In genomic region chr2:239966029-239966847, GRCh38 we compare ENCODE assay signal across 24 cellular contexts. TPM values are rescaled to one million over a fixed set of nuclear protein-coding genes. Genes with fewer than 3 reads are reported as not detected.
DNase-seq lines count a peak whose midpoint lies in the region; ATAC-seq and TF ChIP-seq lines count a peak whose summit lies in the region.
"Had no signal": no experiment of that assay in that cellular context is flagged by ENCODE, and none has a peak within 500 bp of the region (broad histone marks: within the 10 kb centered on the region; RNA-seq: fewer than 3 reads in every experiment).

No MANE protein-coding gene starts in this region.

- peaks cover 48% of the 10 kb centered on the region for H3K36me3 Mint-ChIP-seq in activated CD4-positive, alpha-beta memory T cell treated with anti-CD3 and anti-CD28 coated beads, Interleukin-2, amount 10 ng/mL, durations not matched to agents 7 days and 5 days (ENCODE audit: low read depth)
- H3K36me3 Mint-ChIP-seq in activated CD4-positive, alpha-beta memory T cell treated with anti-CD3 and anti-CD28 coated beads for 36 hours, result peaks cover 45% of the 10 kb centered on the region

- peak overlapping the region; percentile 44 for H3K27ac ChIP-seq in suprapubic skin
- H3K27ac ChIP-seq: 22Rv1, ascending aorta, transverse colon had no signal

- H3K27ac Mint-ChIP-seq in activated CD4-positive, alpha-beta memory T cell treated with anti-CD3 and anti-CD28 coated beads, Interleukin-2, amount 10 ng/mL, durations not matched to agents 7 days and 5 days, result peak overlapping the region; percentile 32
- H3K27ac Mint-ChIP-seq in activated CD4-positive, alpha-beta memory T cell treated with anti-CD3 and anti-CD28 coated beads for 36 hours, result no peak overlapping the region
- H3K27ac Mint-ChIP-seq: activated naive CD4-positive, alpha-beta T cell treated with anti-CD3 and anti-CD28 coated beads, Interleukin-2, amount 50 U/mL, for 24 hours; activated T-cell treated with anti-CD3 and anti-CD28 coated beads, Interleukin-2, amount 50 U/mL, for 72 hours; progenitor cell of endocrine pancreas; T-cell had no signal

- H3K27me3 ChIP-seq in suprapubic skin, result no peaks in the 10 kb centered on the region
- H3K27me3 ChIP-seq: ascending aorta, transverse colon had no signal

- POLR2A ChIA-PET in activated CD4-positive, alpha-beta memory T cell treated with anti-CD3 and anti-CD28 coated beads, Interleukin-2, amount 10 ng/mL, durations not matched to agents 7 days and 5 days (lab: Charles Lee), result no interaction called here
- POLR2A ChIA-PET in activated CD4-positive, alpha-beta memory T cell treated with anti-CD3 and anti-CD28 coated beads for 36 hours (lab: Charles Lee), result no interaction called here

- peaks cover 61% of the 10 kb centered on the region for H3K36me3 ChIP-seq in suprapubic skin

- peaks cover 20% of the 10 kb centered on the region for H3K9me3 ChIP-seq in suprapubic skin

- TF ChIP-seq CTCF in suprapubic skin (IDR thresholded peaks at IDR 0.05), result no peak

- peaks cover 14% of the 10 kb centered on the region for H3K9me3 Mint-ChIP-seq in activated CD4-positive, alpha-beta memory T cell treated with anti-CD3 and anti-CD28 coated beads, Interleukin-2, amount 10 ng/mL, durations not matched to agents 7 days and 5 days
- peaks cover 18% of the 10 kb centered on the region for H3K9me3 Mint-ChIP-seq in activated CD4-positive, alpha-beta memory T cell treated with anti-CD3 and anti-CD28 coated beads for 36 hours

- no peaks in the 10 kb centered on the region for H3K27me3 Mint-ChIP-seq in activated CD4-positive, alpha-beta memory T cell treated with anti-CD3 and anti-CD28 coated beads, Interleukin-2, amount 10 ng/mL, durations not matched to agents 7 days and 5 days
- H3K27me3 Mint-ChIP-seq in activated CD4-positive, alpha-beta memory T cell treated with anti-CD3 and anti-CD28 coated beads for 36 hours, result no peaks in the 10 kb centered on the region
- H3K27me3 Mint-ChIP-seq: activated naive CD4-positive, alpha-beta T cell treated with anti-CD3 and anti-CD28 coated beads, Interleukin-2, amount 50 U/mL, for 24 hours; progenitor cell of endocrine pancreas; T-cell had no signal

- no peaks in the 10 kb centered on the region for H3K4me1 Mint-ChIP-seq in activated CD4-positive, alpha-beta memory T cell treated with anti-CD3 and anti-CD28 coated beads, Interleukin-2, amount 10 ng/mL, durations not matched to agents 7 days and 5 days
- no peaks in the 10 kb centered on the region for H3K4me1 Mint-ChIP-seq in activated CD4-positive, alpha-beta memory T cell treated with anti-CD3 and anti-CD28 coated beads for 36 hours (ENCODE audit: low read depth)
- H3K4me1 Mint-ChIP-seq: activated naive CD4-positive, alpha-beta T cell treated with anti-CD3 and anti-CD28 coated beads, Interleukin-2, amount 50 U/mL, for 24 hours; neural crest cell; T-cell had no signal

- H3K4me3 Mint-ChIP-seq in activated CD4-positive, alpha-beta memory T cell treated with anti-CD3 and anti-CD28 coated beads, Interleukin-2, amount 10 ng/mL, durations not matched to agents 7 days and 5 days, result no peak overlapping the region
- no peak overlapping the region for H3K4me3 Mint-ChIP-seq in activated CD4-positive, alpha-beta memory T cell treated with anti-CD3 and anti-CD28 coated beads for 36 hours
- H3K4me3 Mint-ChIP-seq: activated naive CD4-positive, alpha-beta T cell treated with anti-CD3 and anti-CD28 coated beads, Interleukin-2, amount 50 U/mL, for 24 hours; activated T-cell treated with anti-CD3 and anti-CD28 coated beads, Interleukin-2, amount 50 U/mL, for 72 hours; neural crest cell; T-cell had no signal

- no peak overlapping the region for H3K4me3 ChIP-seq in suprapubic skin
- H3K4me3 ChIP-seq: ascending aorta, transverse colon had no signal

- no peak for TF ChIP-seq POLR2A in suprapubic skin (IDR thresholded peaks at IDR 0.05)

- CTCF ChIA-PET in activated CD4-positive, alpha-beta memory T cell treated with anti-CD3 and anti-CD28 coated beads, Interleukin-2, amount 10 ng/mL, durations not matched to agents 7 days and 5 days (lab: Charles Lee), result no interaction called here
- CTCF ChIA-PET in activated CD4-positive, alpha-beta memory T cell treated with anti-CD3 and anti-CD28 coated beads for 36 hours (lab: Charles Lee), result no interaction called here

- TF ChIP-seq EP300 in suprapubic skin (IDR thresholded peaks at IDR 0.05), result no peak

- H3K4me1 ChIP-seq in suprapubic skin, result peaks cover 21% of the 10 kb centered on the region
- H3K4me1 ChIP-seq: ascending aorta, transverse colon had no signal

- ATAC-seq in esophagus mucosa, result peak; percentile 93
- no peak for ATAC-seq in HG02981 (IDR thresholded peaks at IDR 0.05; ENCODE audit: unreplicated experiment)
- ATAC-seq: activated T-cell treated with anti-CD3 and anti-CD28 coated beads, Interleukin-2, amount 50 U/mL, for 72 hours; T-cell had no signal

- 46% methylated on average over 12 of the region's 12 CpGs for WGBS in suprapubic skin

- DNase-seq in activated CD4-positive, alpha-beta memory T cell treated with anti-CD3 and anti-CD28 coated beads, Interleukin-2, amount 10 ng/mL, durations not matched to agents 7 days and 5 days, result no peak
- DNase-seq in activated CD4-positive, alpha-beta memory T cell treated with anti-CD3 and anti-CD28 coated beads for 36 hours, result no peak
- DNase-seq in islet precursor cell, result peak; percentile 13
- peak in 1 of 2 donors; percentile 78 for DNase-seq in suprapubic skin (ENCODE audit: low spot score in 2 of 2)
- no peak for DNase-seq in pons (ENCODE audit: low spot score)
- DNase-seq in AG08395 (ENCODE audit: low spot score), result no peak
- DNase-seq: activated CD4-positive, alpha-beta T cell treated with anti-CD3 and anti-CD28 coated beads for 1 hour; activated CD8-positive, alpha-beta memory T cell treated with anti-CD3 and anti-CD28 coated beads for 24 hours; activated T-cell treated with anti-CD3 and anti-CD28 coated beads, Interleukin-2, amount 50 U/mL, for 72 hours; DMS53; GF-D8; NCI-H2081 treated with DMSO at 0.1 percent for 48 hours; NCI-H446; stimulated activated CD4-positive, alpha-beta T cell treated with anti-CD3 and anti-CD28 coated beads, Interleukin-4, amount 100 ng/mL, for 1 hour; stimulated activated naive CD4-positive, alpha-beta T cell treated with Interleukin-2 at 50 U/mL for 16 hours; T-cell; transverse colon had no signal

- intact Hi-C loops in activated CD4-positive, alpha-beta memory T cell treated with anti-CD3 and anti-CD28 coated beads for 36 hours (cut with micrococcal nuclease), result no loop called here

RNA-seq across cellular contexts. Expression of gene NDUFA10, which starts 58.9 kb away (rescaled TPM):
- total RNA-seq in activated CD4-positive, alpha-beta memory T cell treated with anti-CD3 and anti-CD28 coated beads, Interleukin-2, amount 10 ng/mL, durations not matched to agents 7 days and 5 days, result 100 to 1,000 TPM; 103 to 104 TPM
- 100 to 1,000 TPM; 133 to 134 TPM for total RNA-seq in activated CD4-positive, alpha-beta memory T cell treated with anti-CD3 and anti-CD28 coated beads for 36 hours
- 131 TPM for total RNA-seq in esophagus mucosa
- 100 to 1,000 TPM in 3 of 4 donors, 10 to 100 TPM in 1; 95.2 to 179 (median 165) TPM for total RNA-seq in suprapubic skin
